In genomic region chr11:47239889-47240288, GRCh38 we compare ENCODE assay signal across 21 cellular contexts. TPM values are rescaled to one million over a fixed set of nuclear protein-coding genes. Genes with fewer than 3 reads are reported as not detected.
DNase-seq lines count a peak whose midpoint lies in the region; ATAC-seq and TF ChIP-seq lines count a peak whose summit lies in the region.
"Had no signal": no experiment of that assay in that cellular context is flagged by ENCODE, and none has a peak within 500 bp of the region (broad histone marks: within the 10 kb centered on the region; RNA-seq: fewer than 3 reads in every experiment).

No MANE protein-coding gene starts in this region.

- no peak overlapping the region for H3K4me3 Mint-ChIP-seq in stimulated activated effector memory CD8-positive, alpha-beta T cell treated with anti-CD3 and anti-CD28 coated beads, Interleukin-12 subunit alpha, Interleukin-12 subunit beta, amount 100 ng/mL, for 72 hours
- H3K4me3 Mint-ChIP-seq: CD4-positive, alpha-beta memory T cell; HFFc6; type B pancreatic cell; WTC11 had no signal

- peaks cover 46% of the 10 kb centered on the region for H3K4me1 Mint-ChIP-seq in stimulated activated effector memory CD8-positive, alpha-beta T cell treated with anti-CD3 and anti-CD28 coated beads, Interleukin-12 subunit alpha, Interleukin-12 subunit beta, amount 100 ng/mL, for 72 hours

- H3K27ac ChIP-seq in left ventricle myocardium inferior (replicated peaks), result peak overlapping the region; percentile 67
- H3K27ac ChIP-seq in RWPE1, result peak overlapping the region; percentile 32
- H3K27ac ChIP-seq: body of pancreas, epithelial cell of prostate, neutrophil, SK-N-MC had no signal

- no peak for DNase-seq in left ventricle myocardium inferior
- DNase-seq in Right ventricle myocardium inferior (ENCODE audit: missing footprints), result no peak
- DNase-seq in RWPE1 (ENCODE audit: low spot score), result no peak
- no peak for DNase-seq in stimulated activated effector memory CD8-positive, alpha-beta T cell treated with anti-CD3 and anti-CD28 coated beads, Interleukin-12 subunit alpha, Interleukin-12 subunit beta, amount 100 ng/mL, for 72 hours (ENCODE audit: low spot score in 2 of 2)
- DNase-seq in epidermal melanocyte (ENCODE audit: insufficient read length, low spot score), result no peak
- no peak for DNase-seq in stimulated activated CD4-positive, alpha-beta T cell treated with anti-CD3 and anti-CD28 coated beads, Interleukin-12 subunit alpha, Interleukin-12 subunit beta, amount 100 ng/mL, for 4 hours
- DNase-seq: activated CD4-positive, alpha-beta T cell treated with anti-CD3 and anti-CD28 coated beads, Interleukin-2, amount 50 U/mL, for 4 hours; activated CD8-positive, alpha-beta memory T cell treated with anti-CD3 and anti-CD28 coated beads, Interleukin-2, amount 50 U/mL, for 48 hours; body of pancreas; CD4-positive, alpha-beta memory T cell; HFFc6; left colon; mesendoderm; NCI-H1105 treated with DMSO at 0.1 percent for 48 hours; NCI-H2029 treated with DMSO at 0.1 percent for 48 hours; NCI-H226 had no signal

- no peaks in the 10 kb centered on the region for H3K27me3 ChIP-seq in left ventricle myocardium inferior (ENCODE audit: low read depth)
- H3K27me3 ChIP-seq: body of pancreas, neutrophil had no signal

- intact Hi-C loops in left ventricle myocardium inferior (cut with micrococcal nuclease), result no loop called here
- intact Hi-C loops in Right ventricle myocardium inferior (cut with DNase I), result no loop called here

- CTCF ChIA-PET in RWPE1 (lab: Yijun Ruan, JAX), result no interaction called here

- H3K9me3 ChIP-seq in left ventricle myocardium inferior (replicated peaks), result no peaks in the 10 kb centered on the region
- H3K9me3 ChIP-seq: body of pancreas, neutrophil had no signal

- ATAC-seq in Right ventricle myocardium inferior, result no peak
- ATAC-seq in stimulated activated effector memory CD8-positive, alpha-beta T cell treated with anti-CD3 and anti-CD28 coated beads, Interleukin-12 subunit alpha, Interleukin-12 subunit beta, amount 100 ng/mL, for 72 hours, result no peak
- ATAC-seq: body of pancreas, left colon, WTC11 had no signal

- no peak overlapping the region for H3K4me3 ChIP-seq in left ventricle myocardium inferior
- H3K4me3 ChIP-seq: body of pancreas, SK-N-MC had no signal

- H3K36me3 Mint-ChIP-seq in stimulated activated effector memory CD8-positive, alpha-beta T cell treated with anti-CD3 and anti-CD28 coated beads, Interleukin-12 subunit alpha, Interleukin-12 subunit beta, amount 100 ng/mL, for 72 hours, result peaks cover 100% of the 10 kb centered on the region

- POLR2A ChIA-PET in RWPE1 (lab: Yijun Ruan, JAX; ENCODE audit: low non-redundant PET), result interaction anchor here (0.6 kb wide), 1 partner anchor 13 kb away, joined by 17 read pairs; no protein-coding TSS in a partner anchor

- H3K4me1 ChIP-seq in left ventricle myocardium inferior, result peaks cover 34% of the 10 kb centered on the region

- no peaks in the 10 kb centered on the region for H3K9me3 Mint-ChIP-seq in stimulated activated effector memory CD8-positive, alpha-beta T cell treated with anti-CD3 and anti-CD28 coated beads, Interleukin-12 subunit alpha, Interleukin-12 subunit beta, amount 100 ng/mL, for 72 hours
- H3K9me3 Mint-ChIP-seq: CD4-positive, alpha-beta memory T cell; HFFc6; type B pancreatic cell; WTC11 had no signal

- TF ChIP-seq CTCF in left ventricle myocardium inferior (IDR thresholded peaks at IDR 0.05; ENCODE audit: borderline replicate concordance) (no peak), RWPE1 (conservative IDR thresholded peaks at IDR 0.05; ENCODE audit: low read depth) (no peak)

- H3K27ac Mint-ChIP-seq in stimulated activated effector memory CD8-positive, alpha-beta T cell treated with anti-CD3 and anti-CD28 coated beads, Interleukin-12 subunit alpha, Interleukin-12 subunit beta, amount 100 ng/mL, for 72 hours, result peak overlapping the region; percentile 86
- H3K27ac Mint-ChIP-seq: HFFc6, type B pancreatic cell, WTC11 had no signal

- H3K36me3 ChIP-seq in left ventricle myocardium inferior, result peaks cover 75% of the 10 kb centered on the region

RNA-seq across cellular contexts. Expression of gene ACP2, which starts 8.7 kb away (rescaled TPM):
- total RNA-seq in left ventricle myocardium inferior, result 17.7 TPM
- total RNA-seq in Right ventricle myocardium inferior, result 21.2 TPM

RNA-seq across cellular contexts. Expression of gene NR1H3, which starts 17.9 kb away (rescaled TPM):
- 11.7 TPM for total RNA-seq in left ventricle myocardium inferior
- 22.3 TPM for total RNA-seq in Right ventricle myocardium inferior

RNA-seq across cellular contexts. Expression of gene DDB2, which starts 25.1 kb away (rescaled TPM):
- total RNA-seq in left ventricle myocardium inferior, result 8.7 TPM
- 10.3 TPM for total RNA-seq in Right ventricle myocardium inferior

RNA-seq across cellular contexts. Expression of gene MADD, which starts 30.0 kb away (rescaled TPM):
- 40.9 TPM for total RNA-seq in left ventricle myocardium inferior
- 40.2 TPM for total RNA-seq in Right ventricle myocardium inferior

RNA-seq across cellular contexts. Expression of gene PACSIN3, which starts 53.7 kb away (rescaled TPM):
- total RNA-seq in left ventricle myocardium inferior (198 TPM), Right ventricle myocardium inferior (177 TPM)
